In the genomic region with DNA sequence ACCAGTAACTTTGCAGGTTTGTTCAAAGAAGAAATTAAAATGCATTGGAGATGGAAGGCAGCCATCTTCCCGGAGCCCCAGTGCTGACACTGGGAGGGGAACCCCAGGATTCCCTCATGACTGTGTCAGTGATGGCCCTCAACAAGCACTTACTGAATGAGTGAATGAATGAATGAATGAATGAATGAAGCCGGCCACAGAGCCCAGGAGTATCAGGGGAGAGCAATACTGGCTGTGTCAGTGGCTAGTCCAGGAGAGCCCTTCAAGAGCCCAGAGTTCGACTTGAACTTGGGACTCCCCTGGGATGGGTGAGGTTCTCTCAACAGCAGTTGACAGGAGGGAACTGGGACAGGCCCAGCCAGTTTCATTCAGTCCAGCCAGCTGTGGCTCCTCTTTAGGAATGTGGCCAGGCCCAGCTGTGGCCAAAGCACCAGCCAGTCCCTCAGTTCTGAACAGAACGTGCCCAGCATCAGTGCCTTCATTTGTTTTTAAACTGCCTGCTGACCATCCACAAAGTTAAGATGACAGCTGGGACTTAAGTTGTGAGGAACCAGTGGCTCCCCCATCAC, we compare ENCODE assay signal across 15 cellular contexts. TPM values are rescaled to one million over a fixed set of nuclear protein-coding genes. Genes with fewer than 3 reads are reported as not detected.
A peak's percentile ranks its signal among the peaks of the same experiment; 100 is the strongest.
DNase-seq lines count a peak whose midpoint lies in the region; ATAC-seq, FAIRE-seq and TF ChIP-seq lines count a peak whose summit lies in the region.
"Had no signal": no experiment of that assay in that cellular context is flagged by ENCODE, and none has a peak within 500 bp of the region (broad histone marks: within the 10 kb centered on the region; RNA-seq: fewer than 3 reads in every experiment).

No MANE protein-coding gene starts in this region.

- H3K27me3 ChIP-seq in BLaER1 treated with 17β-estradiol and CSF1 and Interleukin-3, amounts not matched to agents 10 nM and 100 nM: no peaks in the 10 kb centered on the region
- H3K27me3 ChIP-seq in HL-60 (ENCODE audit: insufficient read depth, poor library complexity, severe bottlenecking): no peaks in the 10 kb centered on the region
- no peaks in the 10 kb centered on the region for H3K27me3 ChIP-seq in H1 (replicated peaks in 1 of 4; ENCODE audit: control insufficient read depth in 3 of 4, extremely low read depth in 1 of 4, insufficient read depth in 3 of 4, low read length in 3 of 4)
- H3K27me3 ChIP-seq: MG63 had no signal

- H2BK20ac ChIP-seq in H1 (ENCODE audit: low read length): no peak overlapping the region

- H2AK5ac ChIP-seq in H1 (ENCODE audit: low read depth, low read length): peak overlapping the region; percentile 85; the same call in 1 of the 2 replicates

- H3K14ac ChIP-seq in H1 (ENCODE audit: insufficient read length): no peak overlapping the region

- H3K4me1 ChIP-seq in BLaER1 treated with 17β-estradiol and CSF1 and Interleukin-3, amounts not matched to agents 10 nM and 100 nM: peaks cover 19 to 49% (median 42%) of the 10 kb centered on the region in 10 experiments
- peaks cover 1 to 7% (median 4%) of the 10 kb centered on the region in 4 experiments; a peak in 5 of 7 replicates for H3K4me1 ChIP-seq in H1 (replicated peaks in 1 of 4; ENCODE audit: control insufficient read depth in 3 of 4, insufficient read depth in 4 of 4, low read length in 3 of 4)

- no peak for TF ChIP-seq EP300 in H1 (IDR thresholded peaks at IDR 0.05; ENCODE audit: borderline replicate concordance in 1 of 2, low read depth in 2 of 2, low read length in 2 of 2)

- peak overlapping the region; percentile 85 for H3K56ac ChIP-seq in H1 (replicated peaks; ENCODE audit: insufficient read length, low read depth, low read length)

- no peak overlapping the region for H2BK15ac ChIP-seq in H1 (ENCODE audit: low read length)

- H3K9me3 Mint-ChIP-seq in osteocyte (ENCODE audit: unreplicated experiment): no peaks in the 10 kb centered on the region
- H3K9me3 Mint-ChIP-seq: CD4-positive, alpha-beta T cell had no signal

- H3K79me2 ChIP-seq in H1 (ENCODE audit: control insufficient read depth in 1 of 2, insufficient read depth in 2 of 2, low read length in 2 of 2): no peaks in the 10 kb centered on the region

- H3K79me1 ChIP-seq in H1 (ENCODE audit: low read depth, low read length): no peaks in the 10 kb centered on the region

- no peak overlapping the region for H4K5ac ChIP-seq in H1 (ENCODE audit: insufficient read length, low read depth, low read length)

- H3K4me2 ChIP-seq in BLaER1 treated with 17β-estradiol and CSF1 and Interleukin-3, amounts not matched to agents 10 nM and 100 nM: peak overlapping the region; percentile 62 to 99 (median 93)
- peak overlapping the region in 1 of 2 experiments; percentile 25; a peak in 1 of 4 replicates for H3K4me2 ChIP-seq in H1 (ENCODE audit: insufficient read depth in 1 of 2, low read depth in 2 of 2, low read length in 2 of 2)
- H3K4me2 ChIP-seq: KMS-11 had no signal

- H3K27ac Mint-ChIP-seq in osteocyte (ENCODE audit: unreplicated experiment): peak overlapping the region; percentile 83
- H3K27ac Mint-ChIP-seq: CD4-positive, alpha-beta T cell had no signal

- H3K36me3 ChIP-seq in BLaER1 treated with 17β-estradiol and CSF1 and Interleukin-3, amounts not matched to agents 10 nM and 100 nM: no peaks in the 10 kb centered on the region
- H3K36me3 ChIP-seq in H1 (ENCODE audit: control insufficient read depth in 2 of 4, insufficient read depth in 4 of 4, low read length in 3 of 4): no peaks in the 10 kb centered on the region
- H3K36me3 ChIP-seq: MG63 had no signal

- H3K27ac ChIP-seq in BLaER1 treated with 17β-estradiol and CSF1 and Interleukin-3, amounts not matched to agents 10 nM and 100 nM: peak overlapping the region in 8 of 11 experiments; percentile 16 to 59 (median 55); a peak in 13 of 22 replicates
- peak overlapping the region; percentile 81 for H3K27ac ChIP-seq in HL-60 (replicated peaks)
- H3K27ac ChIP-seq in H1 (ENCODE audit: low read depth, low read length): no peak overlapping the region
- H3K27ac ChIP-seq: KMS-11 had no signal

- H3K18ac ChIP-seq in H1 (ENCODE audit: extremely low read depth, low read length): no peak overlapping the region

- POLR2A ChIA-PET in H1 (lab: Charles Lee; ENCODE audit: partially characterized antibody): no interaction called here

- H3K4me3 Mint-ChIP-seq in osteocyte (ENCODE audit: unreplicated experiment): no peak overlapping the region

- TF ChIP-seq CTCF in HL-60 (IDR thresholded peaks at IDR 0.05; ENCODE audit: insufficient read depth, low read length): no peak
- TF ChIP-seq CTCF in H1 (IDR thresholded peaks at IDR 0.05; ENCODE audit: control extremely low read depth in 1 of 3, insufficient read depth in 1 of 3, low read depth in 1 of 3, low read length in 3 of 3): no peak
- TF ChIP-seq CTCF in osteocyte (IDR thresholded peaks at IDR 0.05): no peak

- DNase-seq in HL-60 (ENCODE audit: low read depth in 1 of 2, low spot score in 1 of 2): no peak
- no peak for DNase-seq in H1 (ENCODE audit: low read depth in 1 of 2, low spot score in 2 of 2)
- DNase-seq in osteocyte (ENCODE audit: extremely low spot score, unreplicated experiment): no peak
- DNase-seq in HPDE6-E6E7 (ENCODE audit: extremely low spot score): no peak
- DNase-seq: CD4-positive, alpha-beta T cell; EL; MG63; NCI-H1092; NCI-H1694; SIG-M5 had no signal

- no peak for ATAC-seq in HG03354 (IDR thresholded peaks at IDR 0.05; ENCODE audit: poor library complexity, severe bottlenecking, unreplicated experiment)
- no peak for ATAC-seq in HG02610 (IDR thresholded peaks at IDR 0.05; ENCODE audit: unreplicated experiment)

- no peak overlapping the region for H3K23ac ChIP-seq in H1 (ENCODE audit: insufficient read length)

- H3K9me3 ChIP-seq in BLaER1 treated with 17β-estradiol and CSF1 and Interleukin-3, amounts not matched to agents 10 nM and 100 nM (replicated peaks in 1 of 11): no peaks in the 10 kb centered on the region
- no peaks in the 10 kb centered on the region for H3K9me3 ChIP-seq in H1 (ENCODE audit: insufficient read depth in 2 of 2, low read depth in 1 of 2, low read length in 1 of 2)
- H3K9me3 ChIP-seq: MG63 had no signal

- H3K9ac ChIP-seq in BLaER1 treated with 17β-estradiol and CSF1 and Interleukin-3, amounts not matched to agents 10 nM and 100 nM: peak overlapping the region in 8 of 11 experiments; percentile 6 to 58 (median 48); a peak in 12 of 22 replicates
- H3K9ac ChIP-seq in H1 (replicated peaks in 1 of 4; ENCODE audit: extremely low read depth in 1 of 4, low read depth in 3 of 4, low read length in 3 of 4): no peak overlapping the region
- H3K9ac ChIP-seq: KMS-11 had no signal

- no peaks in the 10 kb centered on the region for H3K36me3 Mint-ChIP-seq in osteocyte (ENCODE audit: unreplicated experiment)

- no peak for TF ChIP-seq POLR2A in H1 (IDR thresholded peaks at IDR 0.05; ENCODE audit: control extremely low read depth in 1 of 2, low read depth in 2 of 2, low read length in 2 of 2)

- H3K23me2 ChIP-seq in H1 (ENCODE audit: low read depth, low read length): peaks cover 2% of the 10 kb centered on the region; the same call in 1 of the 2 replicates

- H4K91ac ChIP-seq in H1 (replicated peaks; ENCODE audit: insufficient read length, low read length): peak overlapping the region; percentile 22

- no peak for TF ChIP-seq RAD21 in H1 (IDR thresholded peaks at IDR 0.05 in 1 of 2, conservative IDR thresholded peaks at IDR 0.05 in 1 of 2; ENCODE audit: low read depth in 2 of 2, low read length in 2 of 2)

- H3K4me3 ChIP-seq in BLaER1 treated with 17β-estradiol and CSF1 and Interleukin-3, amounts not matched to agents 10 nM and 100 nM: peak overlapping the region in 8 of 10 experiments; percentile 29 to 62 (median 47); a peak in 12 of 20 replicates
- no peak overlapping the region for H3K4me3 ChIP-seq in HL-60 (replicated peaks; ENCODE audit: insufficient read depth, low read length)
- H3K4me3 ChIP-seq in H1 (ENCODE audit: extremely low read depth in 1 of 4, insufficient read depth in 2 of 4, low read depth in 3 of 4, low read length in 4 of 4): no peak overlapping the region
- H3K4me3 ChIP-seq: MG63 had no signal

- H2AFZ ChIP-seq in H1 (ENCODE audit: low read length): no peak overlapping the region

- no peaks in the 10 kb centered on the region for H4K20me1 ChIP-seq in BLaER1 treated with 17β-estradiol and CSF1 and Interleukin-3, amounts not matched to agents 10 nM and 100 nM
- H4K20me1 ChIP-seq in H1 (replicated peaks in 1 of 2; ENCODE audit: control insufficient read depth in 1 of 2, insufficient read depth in 2 of 2, low read length in 2 of 2): no peaks in the 10 kb centered on the region

- CTCF ChIA-PET in H1 (lab: Charles Lee; ENCODE audit: partially characterized antibody): interaction anchor here (0.7 to 1.2 kb wide), 4 partner anchors 122 to 631 kb away, joined by 3 read pairs; no protein-coding TSS in a partner anchor

- WGBS in H1 (ENCODE audit: extremely low coverage in 1 of 2, insufficient coverage in 1 of 2, insufficient read length in 1 of 2, insufficient replicate concordance in 2 of 2, low coverage in 1 of 2, low lambda C conversion rate in 2 of 2, missing lambda C conversion rate in 1 of 2), 2 experiments: 92% methylated on average over 4 of the region's 4 CpGs; no CpG with 5 or more reads in 1 of the 2 experiments

- no peak overlapping the region for H2BK120ac ChIP-seq in H1 (replicated peaks; ENCODE audit: low read depth, low read length)

- no peak overlapping the region for H3K4ac ChIP-seq in H1 (replicated peaks; ENCODE audit: insufficient read length, low read depth, low read length)

- no peak overlapping the region for H2BK5ac ChIP-seq in H1 (ENCODE audit: low read depth, low read length)

- no peak overlapping the region for H4K8ac ChIP-seq in H1 (ENCODE audit: extremely low read depth, insufficient read depth, low read length)

- no peak overlapping the region for H2BK12ac ChIP-seq in H1 (ENCODE audit: low read depth, low read length)

- H3K4me1 Mint-ChIP-seq in osteocyte (ENCODE audit: unreplicated experiment): peaks cover 58% of the 10 kb centered on the region

- no peak for FAIRE-seq in H1 (lab: Jason Lieb, UNC)
- FAIRE-seq: RCC 7860 had no signal

- H3K27me3 Mint-ChIP-seq in osteocyte (ENCODE audit: unreplicated experiment): no peaks in the 10 kb centered on the region

TF ChIP-seq in H1, 55 proteins besides CTCF, POLR2A, EP300 and RAD21 (continues in another document):
- TF ChIP-seq KDM5A (IDR thresholded peaks at IDR 0.05; ENCODE audit: low read length): no peak
- no peak for TF ChIP-seq BCL11A (IDR thresholded peaks at IDR 0.05; ENCODE audit: low read depth in 2 of 2, low read length in 2 of 2)
- no peak for TF ChIP-seq TCF12 (IDR thresholded peaks at IDR 0.05; ENCODE audit: low read depth, low read length)

RNA-seq across cellular contexts. Expression of a gene that starts 9.2 kb away (rescaled TPM):
- 3.0 and 3.1 TPM in 2 replicates for total RNA-seq in H1 (2021; fragmentation: NEBNext Ultra II Directional; extraction: Animal tissue kit (Norgen Biotek cat#: 25700))
- polyA plus RNA-seq in H1 (2011; rRNA removed): 1.0 and 1.1 TPM in 2 replicates
- 0.71 TPM for polyA plus RNA-seq in H1 (2011; cell fraction: cytosol; rRNA removed)
- 2.3 TPM for polyA plus RNA-seq in H1 (2011; cell fraction: nucleus; rRNA removed)
- 1.1 to 1.7 TPM (median 1.4 TPM) in 4 replicates for polyA plus RNA-seq in H1 (2012, experiment 1 of 2)
- polyA plus RNA-seq in H1 (2012, experiment 2 of 2): 0.35 TPM
- 2.5 TPM for polyA plus RNA-seq in H1 (2013, experiment 1 of 2)
- polyA plus RNA-seq in H1 (2013, experiment 2 of 2): 2.3 TPM
- polyA minus RNA-seq in H1 (2011; rRNA and poly(A)+ RNA removed): 1.1 and 5.0 TPM in 2 replicates
- polyA minus RNA-seq in H1 (2011; cell fraction: cytosol; rRNA and poly(A)+ RNA removed): 0.37 TPM
- polyA minus RNA-seq in H1 (2011; cell fraction: nucleus; rRNA and poly(A)+ RNA removed): 0.70 TPM
- total RNA-seq in osteocyte: 11.0 and 11.5 TPM in 2 replicates
- total RNA-seq: CD4-positive, alpha-beta T cell had no signal

Comparison
In these comparisons a context has a peak if more than half of its experiments do, and no peak if none do; other contexts are left out.
1. H3K4me3 ChIP-seq: peak in BLaER1 treated with 17β-estradiol and CSF1 and Interleukin-3, amounts not matched to agents 10 nM and 100 nM (8 of 10); none in HL-60 (single experiment) and H1 (0 of 4).
2. H3K9ac ChIP-seq: peak in BLaER1 treated with 17β-estradiol and CSF1 and Interleukin-3, amounts not matched to agents 10 nM and 100 nM (8 of 11); none in H1 (0 of 4).